10 cellular contexts compared by ENCODE assay signal in genomic region chr9:34588671-34589370, GRCh38. TPM values are rescaled to one million over a fixed set of nuclear protein-coding genes. Genes with fewer than 3 reads are reported as not detected.
A peak's percentile ranks its signal among the peaks of the same experiment; 100 is the strongest.
DNase-seq lines count a peak whose midpoint lies in the region; ATAC-seq and TF ChIP-seq lines count a peak whose summit lies in the region.
"Had no signal": no experiment of that assay in that cellular context is flagged by ENCODE, and none has a peak within 500 bp of the region (broad histone marks: within the 10 kb centered on the region; RNA-seq: fewer than 3 reads in every experiment).

No MANE protein-coding gene starts in this region.

- DNase-seq in Caco-2 (no peak), NCI-H69 (lab: John Stamatoyannopoulos, UW) (peak; percentile 71), esophagus muscularis mucosa (ENCODE audit: extremely low spot score) (no peak), ovary (no peak), SKM-1 (lab: John Stamatoyannopoulos, UW; ENCODE audit: unreplicated experiment) (no peak)
- DNase-seq: SHP77 had no signal

- H3K36me3 Mint-ChIP-seq in Caco-2 (ENCODE audit: insufficient read depth, unreplicated experiment): no peaks in the 10 kb centered on the region

- CTCF ChIA-PET in Caco-2 (lab: Charles Lee): interaction anchor here (1.0 kb wide), 1 partner anchor 41 kb away, joined by 3 read pairs; no protein-coding TSS in a partner anchor

- H3K27ac ChIP-seq in esophagus muscularis mucosa (replicated peaks in 1 of 4) (no peak overlapping the region), ovary (no peak overlapping the region)
- H3K27ac ChIP-seq: neutrophil had no signal

- peak overlapping the region; percentile 46 for H3K4me3 Mint-ChIP-seq in Caco-2 (ENCODE audit: unreplicated experiment)

- no TSS peak for BruUV-seq in Caco-2 (replicated peaks; lab: Mats Ljungman, UMichigan)

- no peaks in the 10 kb centered on the region for H3K9me3 Mint-ChIP-seq in Caco-2 (ENCODE audit: unreplicated experiment)

- H3K36me3 ChIP-seq in Caco-2 (ENCODE audit: control insufficient read depth, insufficient read depth, low read length) (no peaks in the 10 kb centered on the region), esophagus muscularis mucosa (no peaks in the 10 kb centered on the region), ovary (no peaks in the 10 kb centered on the region)
- H3K36me3 ChIP-seq: neutrophil had no signal

- TF ChIP-seq EP300 in esophagus muscularis mucosa (IDR thresholded peaks at IDR 0.05): no peak
- TF ChIP-seq EP300 in ovary (IDR thresholded peaks at IDR 0.05): no peak

- TF ChIP-seq CTCF in Caco-2 (IDR thresholded peaks at IDR 0.05; ENCODE audit: insufficient read depth in 1 of 2, low read depth in 1 of 2, low read length in 1 of 2, severe bottlenecking in 1 of 2, unreplicated experiment in 1 of 2): no peak
- no peak for TF ChIP-seq CTCF in esophagus muscularis mucosa (IDR thresholded peaks at IDR 0.05)
- no peak for TF ChIP-seq CTCF in ovary (IDR thresholded peaks at IDR 0.05)

- 3% methylated on average over 15 of the region's 51 CpGs for WGBS in esophagus muscularis mucosa
- WGBS in ovary, 3 donors: 2% methylated on average over 51 of the region's 51 CpGs

- intact Hi-C loops in Caco-2 (cut with micrococcal nuclease; ENCODE audit: unreplicated experiment) (no loop called here), esophagus muscularis mucosa (cut with DNase I) (no loop called here), ovary (cut with DNase I) (no loop called here)

- H3K4me3 ChIP-seq in Caco-2 (ENCODE audit: low read depth, low read length): peak overlapping the region; percentile 19; the same call in 1 of the 2 replicates
- peak overlapping the region; percentile 62 to 72 (median 64) for H3K4me3 ChIP-seq in esophagus muscularis mucosa
- peak overlapping the region; percentile 46 for H3K4me3 ChIP-seq in ovary

- ATAC-seq in GM18870 (IDR thresholded peaks at IDR 0.05; ENCODE audit: unreplicated experiment): no peak
- no peak for ATAC-seq in HG03354 (IDR thresholded peaks at IDR 0.05; ENCODE audit: poor library complexity, severe bottlenecking, unreplicated experiment)
- no peak for ATAC-seq in HG02938 (IDR thresholded peaks at IDR 0.05; ENCODE audit: unreplicated experiment)

- H3K4me1 ChIP-seq in Caco-2 (peaks cover 15% of the 10 kb centered on the region), esophagus muscularis mucosa (peaks cover 39 to 57% (median 53%) of the 10 kb centered on the region in 4 donors), ovary (ENCODE audit: insufficient read depth) (peaks cover 3% of the 10 kb centered on the region)

- peaks cover 18% of the 10 kb centered on the region for H3K4me1 Mint-ChIP-seq in Caco-2 (ENCODE audit: low read depth, unreplicated experiment)

- peaks cover 44% of the 10 kb centered on the region for H3K27me3 Mint-ChIP-seq in Caco-2 (ENCODE audit: insufficient read depth, unreplicated experiment)

- TF ChIP-seq POLR2A in esophagus muscularis mucosa (IDR thresholded peaks at IDR 0.05; ENCODE audit: low read depth) (no peak), ovary (IDR thresholded peaks at IDR 0.05) (no peak)

- POLR2A ChIA-PET in Caco-2 (lab: Charles Lee): no interaction called here

- H3K27me3 ChIP-seq in Caco-2 (replicated peaks; ENCODE audit: control insufficient read depth, insufficient read depth, low read length): peaks cover 7% of the 10 kb centered on the region
- H3K27me3 ChIP-seq in esophagus muscularis mucosa: peaks cover 4 to 96% (median 33%) of the 10 kb centered on the region in 4 donors
- H3K27me3 ChIP-seq in ovary: no peaks in the 10 kb centered on the region

- no peak overlapping the region for H3K27ac Mint-ChIP-seq in Caco-2 (ENCODE audit: unreplicated experiment)

- H3K9me3 ChIP-seq in Caco-2 (no peaks in the 10 kb centered on the region), esophagus muscularis mucosa (no peaks in the 10 kb centered on the region), ovary (no peaks in the 10 kb centered on the region)
- H3K9me3 ChIP-seq: neutrophil had no signal

RNA-seq across cellular contexts. Expression of gene CNTFR, which starts 0.7 kb away (rescaled TPM):
- total RNA-seq in Caco-2 (2022): 0.26 and 0.39 TPM in 2 replicates
- 1 to 10 TPM; 1.2 to 3.8 (median 2.7) TPM for total RNA-seq in esophagus muscularis mucosa
- 1 to 10 TPM; 1.3 to 3.7 (median 2.6) TPM for total RNA-seq in ovary
- polyA plus RNA-seq in ovary: 1 to 10 TPM; 1.2 to 4.7 TPM

RNA-seq across cellular contexts. Expression of gene RPP25L, which starts 23.1 kb away (rescaled TPM):
- total RNA-seq in Caco-2 (2022): 26.2 and 27.4 TPM in 2 replicates
- 10 to 100 TPM; 11.6 to 26.7 (median 20.2) TPM for total RNA-seq in esophagus muscularis mucosa
- total RNA-seq in ovary: 10 to 100 TPM; 14.4 to 26.0 (median 20.6) TPM
- 10 to 100 TPM in 1 of 2 donors, 1 to 10 TPM in 1; 5.4 to 28.8 TPM for polyA plus RNA-seq in ovary

RNA-seq across cellular contexts. Expression of gene DCTN3, which starts 31.5 kb away (rescaled TPM):
- total RNA-seq in Caco-2 (2022): 66.1 and 70.0 TPM in 2 replicates
- total RNA-seq in esophagus muscularis mucosa: 100 to 1,000 TPM; 104 to 129 (median 113) TPM
- total RNA-seq in ovary: 100 to 1,000 TPM in 1 of 7 donors, 10 to 100 TPM in 6; 56.4 to 103 (median 95.3) TPM
- 100 to 1,000 TPM in 1 of 2 donors, 10 to 100 TPM in 1; 62.4 to 106 TPM for polyA plus RNA-seq in ovary

RNA-seq across cellular contexts. Expression of gene ARID3C, which starts 40.0 kb away (rescaled TPM):
- total RNA-seq in Caco-2 (2022) (not detected in 2 replicates), esophagus muscularis mucosa (not detected), ovary (under 1 TPM in 1 of 7 donors, not detected in 6; 0.40 TPM)
- polyA plus RNA-seq in ovary: under 1 TPM in 1 of 2 donors, not detected in 1; 0.07 TPM

RNA-seq across cellular contexts. Expression of gene SIGMAR1, which starts 48.8 kb away (rescaled TPM):
- total RNA-seq in Caco-2 (2022) (102 and 103 TPM in 2 replicates), esophagus muscularis mucosa (10 to 100 TPM; 73.4 to 90.3 (median 83.9) TPM), ovary (10 to 100 TPM; 47.2 to 73.9 (median 54.3) TPM)
- polyA plus RNA-seq in ovary: 10 to 100 TPM; 52.7 to 92.4 TPM
